28 cellular contexts compared by ENCODE assay signal in the genomic region with DNA sequence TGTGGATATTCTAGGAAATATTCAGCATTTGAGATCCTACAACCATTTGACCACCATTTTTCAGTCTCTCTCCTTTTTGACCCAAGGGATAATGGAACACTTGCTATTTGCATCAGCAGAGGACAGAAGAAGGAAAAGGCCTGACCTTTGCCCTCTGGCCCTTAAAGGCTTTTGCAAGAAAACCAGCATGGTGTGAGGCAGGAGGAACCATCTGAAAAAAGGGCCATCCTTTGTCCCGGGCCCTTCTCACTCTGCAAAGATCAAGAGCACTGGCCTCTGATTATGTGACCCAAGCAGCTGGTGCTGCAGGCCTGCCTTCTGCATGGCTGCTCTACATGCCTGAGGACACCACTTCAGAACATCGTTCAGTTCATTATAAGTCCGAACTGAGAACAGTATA.
"Had no signal": no experiment of that assay in that cellular context is flagged by ENCODE, and none has a peak within 500 bp of the region (broad histone marks: within the 10 kb centered on the region; RNA-seq: fewer than 3 reads in every experiment).

No MANE protein-coding gene starts in this region.

- H3K27ac Mint-ChIP-seq: activated B cell treated with CpG ODN at 0.5 μM for 24 hours; activated CD8-positive, alpha-beta T cell treated with anti-CD3 and anti-CD28 coated beads, Interleukin-2, amount 10 ng/mL, durations not matched to agents 7 days and 5 days; activated naive CD8-positive, alpha-beta T cell treated with anti-CD3 and anti-CD28 coated beads, Interleukin-2, amount 10 ng/mL, durations not matched to agents 7 days and 5 days; brain; nephron; T-helper 17 cell; type B pancreatic cell had no signal

- H3K4me3 Mint-ChIP-seq: activated B cell treated with CpG ODN at 0.5 μM for 24 hours; activated CD8-positive, alpha-beta T cell treated with anti-CD3 and anti-CD28 coated beads, Interleukin-2, amount 10 ng/mL, durations not matched to agents 7 days and 5 days; activated naive CD8-positive, alpha-beta T cell treated with anti-CD3 and anti-CD28 coated beads, Interleukin-2, amount 10 ng/mL, durations not matched to agents 7 days and 5 days; brain; nephron; T-helper 17 cell; type B pancreatic cell had no signal

- H3K36me3 ChIP-seq: ascending aorta, cardiac muscle cell, heart right ventricle, left ventricle myocardium inferior, right lobe of liver, thoracic aorta, uterus had no signal

- H3K4me1 ChIP-seq: ascending aorta, heart right ventricle, left ventricle myocardium inferior, right lobe of liver, uterus had no signal

- DNase-seq: activated B cell treated with CpG ODN at 0.5 μM for 24 hours; activated CD4-positive, alpha-beta T cell treated with anti-CD3 and anti-CD28 coated beads, Interleukin-2, amount 50 U/mL, for 1 hour; activated CD8-positive, alpha-beta T cell treated with anti-CD3 and anti-CD28 coated beads, Interleukin-2, amount 10 ng/mL, durations not matched to agents 7 days and 5 days; activated effector memory CD4-positive, alpha-beta T cell treated with Interleukin-2 at 50 U/mL for 16 hours; activated naive CD4-positive, alpha-beta T cell treated with Interleukin-2 at 50 U/mL for 16 hours; activated naive CD8-positive, alpha-beta T cell treated with anti-CD3 and anti-CD28 coated beads, Interleukin-2, amount 10 ng/mL, durations not matched to agents 7 days and 5 days; activated T-cell treated with anti-CD3 and anti-CD28 coated beads for 4 hours; cerebellar nuclear complex; dorsolateral prefrontal cortex; foreskin fibroblast; heart right ventricle; left ventricle myocardium inferior; mucosa of descending colon; right lobe of liver; stimulated activated CD4-positive, alpha-beta T cell treated with anti-CD3 and anti-CD28 coated beads, Interleukin-4, amount 100 ng/mL, for 1 hour; stimulated activated naive CD8-positive, alpha-beta T cell treated with anti-CD3 and anti-CD28 coated beads, Interleukin-15, Interleukin-2, amounts not matched to agents 100 U/mL and 50 U/mL, for 24 hours; SW 1271; T-helper 17 cell; T1000; uterus had no signal

- ATAC-seq: activated CD8-positive, alpha-beta T cell treated with anti-CD3 and anti-CD28 coated beads, Interleukin-2, amount 10 ng/mL, durations not matched to agents 7 days and 5 days; esophagus mucosa; heart right ventricle; mucosa of descending colon; right lobe of liver; stimulated activated naive CD8-positive, alpha-beta T cell treated with anti-CD3 and anti-CD28 coated beads, Interleukin-15, Interleukin-2, amounts not matched to agents 100 U/mL and 50 U/mL, for 24 hours; T-helper 17 cell had no signal

- H3K9me3 ChIP-seq: ascending aorta, heart right ventricle, left ventricle myocardium inferior, mucosa of descending colon, right lobe of liver, thoracic aorta, uterus had no signal

- H3K9me3 Mint-ChIP-seq: activated B cell treated with CpG ODN at 0.5 μM for 24 hours; activated naive CD8-positive, alpha-beta T cell treated with anti-CD3 and anti-CD28 coated beads, Interleukin-2, amount 10 ng/mL, durations not matched to agents 7 days and 5 days; nephron; type B pancreatic cell had no signal

- H3K27me3 ChIP-seq: ascending aorta, cardiac muscle cell, dorsolateral prefrontal cortex, right lobe of liver, uterus had no signal

- H3K27me3 Mint-ChIP-seq: activated B cell treated with CpG ODN at 0.5 μM for 24 hours, brain had no signal

- H3K4me3 ChIP-seq: ascending aorta, cardiac muscle cell, coronary artery, dorsolateral prefrontal cortex, heart right ventricle, left ventricle myocardium inferior, mucosa of descending colon, right lobe of liver, thoracic aorta, uterus had no signal

- H3K27ac ChIP-seq: ascending aorta, cardiac muscle cell, coronary artery, dorsolateral prefrontal cortex, heart right ventricle, left ventricle myocardium inferior, right lobe of liver, thoracic aorta, uterus had no signal

- H3K4me1 Mint-ChIP-seq: activated B cell treated with CpG ODN at 0.5 μM for 24 hours; activated naive CD8-positive, alpha-beta T cell treated with anti-CD3 and anti-CD28 coated beads, Interleukin-2, amount 10 ng/mL, durations not matched to agents 7 days and 5 days; nephron; T-helper 17 cell had no signal

- H3K36me3 Mint-ChIP-seq: activated naive CD8-positive, alpha-beta T cell treated with anti-CD3 and anti-CD28 coated beads, Interleukin-2, amount 10 ng/mL, durations not matched to agents 7 days and 5 days; type B pancreatic cell had no signal
